Comparison of ENCODE assay signal across 8 cellular contexts in the genomic region with DNA sequence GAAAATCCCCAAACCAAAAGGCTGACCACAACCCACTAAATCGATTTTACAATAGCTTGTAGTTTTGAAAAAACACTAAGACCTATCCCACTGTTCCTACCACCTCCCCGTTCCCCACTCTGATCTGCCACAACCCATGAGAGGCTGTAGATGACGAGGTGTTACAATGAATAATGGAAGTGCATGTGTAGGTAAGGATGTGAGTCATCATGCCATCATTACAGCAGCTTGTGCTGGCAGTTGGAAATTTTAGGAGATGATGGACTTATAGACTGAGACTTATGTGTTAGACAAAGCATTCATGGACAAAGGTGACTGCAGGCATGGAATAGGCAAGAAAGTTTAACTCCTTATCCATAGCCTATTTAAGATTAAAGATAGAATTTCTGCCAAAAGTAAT.
DNase-seq lines count a peak whose midpoint lies in the region; TF ChIP-seq lines count a peak whose summit lies in the region.
"Had no signal": no experiment of that assay in that cellular context is flagged by ENCODE, and none has a peak within 500 bp of the region (broad histone marks: within the 10 kb centered on the region; RNA-seq: fewer than 3 reads in every experiment).

No MANE protein-coding gene starts in this region.

- no peaks in the 10 kb centered on the region for H3F3A ChIP-seq in PC-9 (ENCODE audit: insufficient read depth, low read depth)

- no peak overlapping the region for H3K4me3 ChIP-seq in PC-9

- peak overlapping the region; percentile 29; the same call in 1 of the 2 replicates for H3K4me2 ChIP-seq in PC-9

- no peaks in the 10 kb centered on the region for H3K27me3 ChIP-seq in PC-9 (ENCODE audit: insufficient read depth, low read depth)

- CTCF ChIA-PET in PC-9 (lab: Charles Lee), result no interaction called here

- TF ChIP-seq CTCF in GM13977 (IDR thresholded peaks at IDR 0.05; ENCODE audit: extremely low read depth, insufficient read depth, missing control alignments), result no peak
- TF ChIP-seq CTCF in PC-9 (conservative IDR thresholded peaks at IDR 0.05), result no peak

- 0 out of 2 replicates have a peak, but pooled peaks cover 6% of the 10 kb centered on the region for H3K9me2 ChIP-seq in PC-9 (ENCODE audit: insufficient read depth)

- no peaks in the 10 kb centered on the region for H3K79me2 ChIP-seq in PC-9 (ENCODE audit: low read depth)

- 0 out of 2 replicates have a peak overlapping the region, but pooled peaks have one; percentile 41 for H3K27ac ChIP-seq in PC-9

- H2AFZ ChIP-seq in PC-9, result no peak overlapping the region

- 0 out of 2 replicates have a peak, but pooled peaks cover 4% of the 10 kb centered on the region for H3K9me3 ChIP-seq in PC-9 (ENCODE audit: insufficient read depth, low read depth)

- no peaks in the 10 kb centered on the region for H4K20me1 ChIP-seq in PC-9 (ENCODE audit: insufficient read depth)

- H3K4me1 ChIP-seq in PC-9 (replicated peaks; ENCODE audit: insufficient read depth), result peaks cover 20% of the 10 kb centered on the region

- in situ Hi-C loops in GM13977 (cut with MboI; ENCODE audit: low pct_unique_long_range_greater_than_20kb, low sequenced_read_pairs, unreplicated experiment), result no loop called here

- no peaks in the 10 kb centered on the region for H3K36me3 ChIP-seq in PC-9 (ENCODE audit: low read depth)

- no TSS peak for BruUV-seq in PC-9 (replicated peaks; lab: Mats Ljungman, UMichigan)

- POLR2A ChIA-PET in PC-9 (lab: Charles Lee; ENCODE audit: unreplicated experiment), result no interaction called here

- peak; percentile 23 for DNase-seq in GM13977 (ENCODE audit: low spot score)
- DNase-seq in H4 (ENCODE audit: low spot score), result peak; percentile 50
- peak; percentile 12 to 74 for DNase-seq in PC-9
- DNase-seq in iris pigment epithelial cell (ENCODE audit: low read depth), result peak; percentile 46
- no peak for DNase-seq in DMS79 treated with DMSO at 0.1 percent for 48 hours (lab: John Stamatoyannopoulos, UW)
- no peak for DNase-seq in central memory CD4-positive, alpha-beta T cell
- DNase-seq in NCI-H1048 (lab: John Stamatoyannopoulos, UW), result no peak
- DNase-seq: naive thymus-derived CD4-positive, alpha-beta T cell had no signal

- intact Hi-C loops in PC-9 (cut with micrococcal nuclease; ENCODE audit: unreplicated experiment), result no loop called here

Comparison
In these comparisons a context has a peak if more than half of its experiments do, and no peak if none do; other contexts are left out.
1. DNase-seq: peak in GM13977 (single experiment), H4 (single experiment), PC-9 (2 of 2) and iris pigment epithelial cell (single experiment); none in DMS79 treated with DMSO at 0.1 percent for 48 hours (single experiment), central memory CD4-positive, alpha-beta T cell (single experiment) and NCI-H1048 (single experiment).